1 cellular context compared by ENCODE assay signal in genomic region chr5:138488481-138488945, GRCh38.
A peak's percentile ranks its signal among the peaks of the same experiment; 100 is the strongest.
TF ChIP-seq lines count a peak whose summit lies in the region.

No MANE protein-coding gene starts in this region.

TF ChIP-seq in K562, 482 proteins besides CTCF, POLR2A, EP300 and RAD21 (continues in another document):
- TF ChIP-seq RFX1 (IDR thresholded peaks at IDR 0.05) (no peak), ZNF395 (CRISPR knock-in tag; IDR thresholded peaks at IDR 0.05) (0 out of 2 replicates have a peak, but pooled peaks have one; percentile 49), TFAP4 (CRISPR knock-in tag; IDR thresholded peaks at IDR 0.05; ENCODE audit: borderline replicate concordance) (peak; percentile 27; the same call in 1 of the 2 replicates), ZNF407 (IDR thresholded peaks at IDR 0.05; ENCODE audit: low read depth) (no peak), ETV1 (tag; conservative IDR thresholded peaks at IDR 0.05; ENCODE audit: low read depth) (no peak), ZBTB40 (IDR thresholded peaks at IDR 0.05) (0 out of 2 replicates have a peak, but pooled peaks have one; percentile 12), ZBTB40 (CRISPR knock-in tag; IDR thresholded peaks at IDR 0.05) (no peak), FOXK1 (CRISPR knock-in tag; IDR thresholded peaks at IDR 0.05; ENCODE audit: borderline replicate concordance) (no peak), WHSC1 (IDR thresholded peaks at IDR 0.05; ENCODE audit: low read length) (no peak), ZNF583 (CRISPR knock-in tag; IDR thresholded peaks at IDR 0.05) (0 out of 2 replicates have a peak, but pooled peaks have one; percentile 10), HDAC3 (IDR thresholded peaks at IDR 0.05; ENCODE audit: borderline replicate concordance, partially characterized antibody) (peak; percentile 21), ZNF77 (CRISPR knock-in tag; IDR thresholded peaks at IDR 0.05) (no peak), TFAM (CRISPR knock-in tag; conservative IDR thresholded peaks at IDR 0.05) (no peak), NR2C2 (CRISPR knock-in tag; IDR thresholded peaks at IDR 0.05) (no peak), NR2C2 (tag; IDR thresholded peaks at IDR 0.05) (peak; percentile 53; the same call in 1 of the 2 replicates), SREBF2 (CRISPR knock-in tag; IDR thresholded peaks at IDR 0.05) (no peak), NUFIP1 (IDR thresholded peaks at IDR 0.05; ENCODE audit: partially characterized antibody) (no peak), ZNF740 (CRISPR knock-in tag; IDR thresholded peaks at IDR 0.05) (no peak), ZNF740 (tag; IDR thresholded peaks at IDR 0.05) (no peak), KDM4B (IDR thresholded peaks at IDR 0.05; ENCODE audit: borderline replicate concordance in 2 of 2, low read depth in 1 of 2) (0 out of 4 replicates have a peak, but pooled peaks of 1 of the 2 experiments have one; percentile 55), SNAPC5 (CRISPR knock-in tag; IDR thresholded peaks at IDR 0.05) (no peak), HINFP (tag; conservative IDR thresholded peaks at IDR 0.05; ENCODE audit: low read depth) (no peak), RBM15 (IDR thresholded peaks at IDR 0.05; ENCODE audit: insufficient read depth, low read length) (no peak), SREBF1 (IDR thresholded peaks at IDR 0.05; ENCODE audit: borderline replicate concordance, low read depth, low read length) (no peak), GTF3C2 (IDR thresholded peaks at IDR 0.05; ENCODE audit: borderline replicate concordance, extremely low read depth, insufficient read length) (no peak), ZSCAN29 (IDR thresholded peaks at IDR 0.05) (no peak), NEUROD1 (IDR thresholded peaks at IDR 0.05; ENCODE audit: borderline replicate concordance, low read depth, low read length, partially characterized antibody) (no peak), MAFF (IDR thresholded peaks at IDR 0.05; ENCODE audit: low read length) (peak; percentile 26; the same call in 1 of the 2 replicates), SMARCA4 (IDR thresholded peaks at IDR 0.05) (peak; percentile 40; the same call in 1 of the 2 replicates), CCAR2 (IDR thresholded peaks at IDR 0.05; ENCODE audit: low read depth, low read length) (no peak), POU5F1 (IDR thresholded peaks at IDR 0.05; ENCODE audit: borderline replicate concordance, low read depth, low read length, partially characterized antibody) (no peak)
